ENCODE assay signal across 19 cellular contexts in the genomic region with DNA sequence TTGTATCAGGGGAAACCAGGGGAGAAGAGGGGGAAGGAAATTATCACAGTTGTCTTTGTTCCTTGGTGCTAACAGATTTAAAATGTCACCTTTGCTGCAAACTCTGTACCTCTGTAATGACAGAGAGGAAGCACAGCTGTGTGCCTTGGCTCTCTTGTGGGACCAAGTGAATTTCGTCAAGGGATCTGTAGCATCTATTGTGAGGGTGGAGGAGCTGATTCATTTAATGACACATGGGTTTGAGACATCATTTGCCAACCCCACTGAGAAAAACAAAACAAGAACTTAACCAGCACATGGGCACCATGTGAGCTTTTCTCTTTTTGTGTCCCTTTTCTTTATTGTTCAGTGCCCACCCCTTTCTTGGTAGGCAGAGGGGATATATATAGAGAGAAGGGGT.
A peak's percentile ranks its signal among the peaks of the same experiment; 100 is the strongest.
DNase-seq lines count a peak whose midpoint lies in the region; ATAC-seq and TF ChIP-seq lines count a peak whose summit lies in the region.
"Had no signal": no experiment of that assay in that cellular context is flagged by ENCODE, and none has a peak within 500 bp of the region (broad histone marks: within the 10 kb centered on the region; RNA-seq: fewer than 3 reads in every experiment).

No MANE protein-coding gene starts in this region.

- no peaks in the 10 kb centered on the region for H3K9me3 Mint-ChIP-seq in activated T-helper 17 cell treated with anti-CD3 and anti-CD28 coated beads, Interleukin-2, amount 50 U/mL, for 72 hours
- no peaks in the 10 kb centered on the region for H3K9me3 Mint-ChIP-seq in glutamatergic neuron (ENCODE audit: unreplicated experiment)
- H3K9me3 Mint-ChIP-seq in CD4-positive, alpha-beta T cell, result no peaks in the 10 kb centered on the region
- H3K9me3 Mint-ChIP-seq: CD8-positive, alpha-beta T cell; natural killer cell treated with Interleukin-12 subunit alpha and Interleukin-12 subunit beta and Interleukin-15 and Interleukin-18, amount 100 ng/mL, for 72 hours had no signal

- no peaks in the 10 kb centered on the region for H3K36me3 ChIP-seq in neuron (ENCODE audit: insufficient read depth, low read length)

- peaks cover 13% of the 10 kb centered on the region for H3K4me1 Mint-ChIP-seq in activated T-helper 17 cell treated with anti-CD3 and anti-CD28 coated beads, Interleukin-2, amount 50 U/mL, for 72 hours
- H3K4me1 Mint-ChIP-seq in glutamatergic neuron (ENCODE audit: low read depth, unreplicated experiment), result no peaks in the 10 kb centered on the region
- H3K4me1 Mint-ChIP-seq in CD4-positive, alpha-beta T cell (ENCODE audit: low read depth), result peaks cover 17% of the 10 kb centered on the region

- H3K4me3 Mint-ChIP-seq in activated T-helper 17 cell treated with anti-CD3 and anti-CD28 coated beads, Interleukin-2, amount 50 U/mL, for 72 hours, result no peak overlapping the region
- no peak overlapping the region for H3K4me3 Mint-ChIP-seq in glutamatergic neuron (ENCODE audit: unreplicated experiment)
- no peak overlapping the region for H3K4me3 Mint-ChIP-seq in CD4-positive, alpha-beta T cell
- H3K4me3 Mint-ChIP-seq: CD8-positive, alpha-beta T cell; natural killer cell treated with Interleukin-12 subunit alpha and Interleukin-12 subunit beta and Interleukin-15 and Interleukin-18, amount 100 ng/mL, for 72 hours had no signal

- no peak for TF ChIP-seq CTCF in glutamatergic neuron (IDR thresholded peaks at IDR 0.05; ENCODE audit: partially characterized antibody, unreplicated experiment)
- TF ChIP-seq CTCF in CD4-positive, alpha-beta T cell (IDR thresholded peaks at IDR 0.05), result no peak

- H3K27me3 ChIP-seq in neuron (ENCODE audit: insufficient read depth, low read length), result no peaks in the 10 kb centered on the region
- H3K27me3 ChIP-seq in CD4-positive, alpha-beta T cell (ENCODE audit: control insufficient read depth, insufficient read depth, low read length), result no peaks in the 10 kb centered on the region

- no peaks in the 10 kb centered on the region for H3K27me3 Mint-ChIP-seq in activated T-helper 17 cell treated with anti-CD3 and anti-CD28 coated beads, Interleukin-2, amount 50 U/mL, for 72 hours
- H3K27me3 Mint-ChIP-seq in glutamatergic neuron (ENCODE audit: unreplicated experiment), result peaks cover 1% of the 10 kb centered on the region
- H3K27me3 Mint-ChIP-seq in CD4-positive, alpha-beta T cell, result no peaks in the 10 kb centered on the region

- no peak overlapping the region for H3K27ac ChIP-seq in CD4-positive, alpha-beta T cell (ENCODE audit: low read depth, low read length)

- intact Hi-C loops in CD4-positive, alpha-beta T cell (cut with DNase I, micrococcal nuclease), result no loop called here

- POLR2A ChIA-PET in CD4-positive, alpha-beta T cell (lab: Charles Lee), result no interaction called here

- H3K4me3 ChIP-seq in neuron (ENCODE audit: low read length), result no peak overlapping the region

- peak overlapping the region; percentile 28 for H2AFZ ChIP-seq in neuron (ENCODE audit: low read depth, low read length)

- peak; percentile 35 for DNase-seq in ELR (ENCODE audit: low read depth)
- no peak for DNase-seq in glutamatergic neuron
- no peak for DNase-seq in CD4-positive, alpha-beta T cell
- no peak for DNase-seq in NCI-H146 (lab: John Stamatoyannopoulos, UW)
- DNase-seq: activated CD4-positive, alpha-beta T cell treated with anti-CD3 and anti-CD28 coated beads, Interleukin-2, amount 50 U/mL, for 48 hours; activated naive CD4-positive, alpha-beta T cell; caudate nucleus; CD8-positive, alpha-beta T cell; NCI-H1436 treated with DMSO at 0.1 percent for 48 hours; NCI-H524 treated with DMSO at 0.1 percent for 48 hours; RPMI8226; substantia nigra; T1000 had no signal

- H3K4me1 ChIP-seq in neuron (ENCODE audit: insufficient read depth, low read length), result peaks cover 9% of the 10 kb centered on the region

- no peaks in the 10 kb centered on the region for H3K36me3 Mint-ChIP-seq in activated T-helper 17 cell treated with anti-CD3 and anti-CD28 coated beads, Interleukin-2, amount 50 U/mL, for 72 hours (ENCODE audit: low read depth)
- no peaks in the 10 kb centered on the region for H3K36me3 Mint-ChIP-seq in glutamatergic neuron (ENCODE audit: unreplicated experiment)
- H3K36me3 Mint-ChIP-seq in CD4-positive, alpha-beta T cell (ENCODE audit: low read depth), result no peaks in the 10 kb centered on the region
- H3K36me3 Mint-ChIP-seq: CD8-positive, alpha-beta T cell; natural killer cell treated with Interleukin-12 subunit alpha and Interleukin-12 subunit beta and Interleukin-15 and Interleukin-18, amount 100 ng/mL, for 72 hours had no signal

- CTCF ChIA-PET in CD4-positive, alpha-beta T cell (lab: Charles Lee), result no interaction called here

- no peaks in the 10 kb centered on the region for H3K9me3 ChIP-seq in neuron (ENCODE audit: low read length)
- no peaks in the 10 kb centered on the region for H3K9me3 ChIP-seq in CD4-positive, alpha-beta T cell (ENCODE audit: control insufficient read depth, low read length)

- ATAC-seq in HG03354 (IDR thresholded peaks at IDR 0.05; ENCODE audit: poor library complexity, severe bottlenecking, unreplicated experiment), result peak; percentile 56
- ATAC-seq in activated T-helper 17 cell treated with anti-CD3 and anti-CD28 coated beads, Interleukin-2, amount 50 U/mL, for 72 hours (replicated peaks), result peak; percentile 57
- no peak for ATAC-seq in GM19035 (IDR thresholded peaks at IDR 0.05; ENCODE audit: unreplicated experiment)
- ATAC-seq in CD4-positive, alpha-beta T cell (ENCODE audit: poor library complexity), result no peak
- ATAC-seq: CD8-positive, alpha-beta T cell; sciatic nerve had no signal

- no peak overlapping the region for H3K27ac Mint-ChIP-seq in activated T-helper 17 cell treated with anti-CD3 and anti-CD28 coated beads, Interleukin-2, amount 50 U/mL, for 72 hours
- no peak overlapping the region for H3K27ac Mint-ChIP-seq in glutamatergic neuron (ENCODE audit: unreplicated experiment)
- no peak overlapping the region for H3K27ac Mint-ChIP-seq in CD4-positive, alpha-beta T cell
- H3K27ac Mint-ChIP-seq: CD8-positive, alpha-beta T cell; natural killer cell treated with Interleukin-12 subunit alpha and Interleukin-12 subunit beta and Interleukin-15 and Interleukin-18, amount 100 ng/mL, for 72 hours had no signal

Comparison
In these comparisons a context has a peak if more than half of its experiments do, and no peak if none do; other contexts are left out.
1. ATAC-seq: peak in HG03354 (single experiment) and activated T-helper 17 cell treated with anti-CD3 and anti-CD28 coated beads, Interleukin-2, amount 50 U/mL, for 72 hours (single experiment); none in GM19035 (single experiment) and CD4-positive, alpha-beta T cell (single experiment).